ENCODE assay signal across 8 cellular contexts in the genomic region with DNA sequence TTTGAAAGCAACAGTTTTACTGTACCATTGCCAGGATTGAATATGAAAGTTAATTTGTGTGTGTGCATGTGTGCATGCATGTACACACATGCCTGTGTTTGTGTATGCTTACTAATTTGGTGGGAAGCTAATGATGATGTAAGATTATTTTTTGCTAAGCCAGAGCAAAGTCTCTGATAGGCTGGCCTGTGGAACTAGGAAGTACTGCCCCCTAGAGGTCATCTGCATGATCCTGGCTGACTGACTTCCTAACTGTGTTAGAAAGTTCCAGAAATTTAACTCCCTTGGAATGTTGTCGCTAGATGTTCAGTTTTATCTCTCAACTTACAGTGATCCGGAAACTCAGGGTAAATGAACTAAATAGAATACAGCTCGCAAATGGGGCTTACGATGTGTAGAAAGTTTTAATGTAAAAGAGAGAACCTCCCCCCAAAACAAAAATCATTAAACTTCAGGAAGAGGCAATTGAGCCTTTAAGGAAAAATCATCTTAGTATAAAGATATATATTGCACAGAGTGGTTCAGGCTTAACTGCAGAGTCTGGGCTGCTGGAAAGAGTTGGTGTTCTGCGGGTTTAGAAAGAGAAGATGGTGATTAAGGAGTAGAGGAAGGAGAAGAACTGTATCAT. TPM values are rescaled to one million over a fixed set of nuclear protein-coding genes. Genes with fewer than 3 reads are reported as not detected.
DNase-seq lines count a peak whose midpoint lies in the region; ATAC-seq, FAIRE-seq and TF ChIP-seq lines count a peak whose summit lies in the region.

No MANE protein-coding gene starts in this region.

- intact Hi-C loops in psoas muscle (cut with DNase I), result loop anchor here in 1 of 2 donors (10.0 kb wide), 2 partner anchors 148 to 178 kb away; no protein-coding TSS in a partner anchor

- no peaks in the 10 kb centered on the region for H3K27me3 ChIP-seq in psoas muscle (ENCODE audit: insufficient read depth in 3 of 3, low read length in 2 of 3)

- H3K4me3 ChIP-seq in foreskin fibroblast (ENCODE audit: low read depth in 1 of 2, low read length in 2 of 2) (no peak overlapping the region), psoas muscle (no peak overlapping the region)

- peak; percentile 40 for TF ChIP-seq CTCF in foreskin fibroblast (IDR thresholded peaks at IDR 0.05; ENCODE audit: low read depth, low read length)
- peak; percentile 52 for TF ChIP-seq CTCF in psoas muscle (IDR thresholded peaks at IDR 0.05)

- peak in 3 of 4 donors; percentile 35 to 72 (median 66) for ATAC-seq in psoas muscle

- H3K36me3 ChIP-seq in psoas muscle (ENCODE audit: insufficient read depth in 1 of 2, low read depth in 1 of 2), result no peaks in the 10 kb centered on the region

- H3K9me3 ChIP-seq in psoas muscle, result peaks cover 8% of the 10 kb centered on the region

- H3K4me1 ChIP-seq in psoas muscle, result no peaks in the 10 kb centered on the region

- peak; percentile 78 for FAIRE-seq in GM18507 (lab: Jason Lieb, UNC)

- DNase-seq in AG08396 (ENCODE audit: low spot score), result peak; percentile 21
- peak; percentile 3 for DNase-seq in GM18507 (ENCODE audit: extremely low spot score, insufficient read length, low read depth)
- DNase-seq in NCI-H1092 (lab: John Stamatoyannopoulos, UW), result peak; percentile 72
- peak; percentile 28 for DNase-seq in activated T-cell treated with anti-CD3 and anti-CD28 coated beads, Interleukin-2, amount 50 U/mL, for 1 hour
- peak in 1 of 2 donors; percentile 49 for DNase-seq in foreskin fibroblast
- no peak for DNase-seq in psoas muscle
- no peak for DNase-seq in T1000 (lab: John Stamatoyannopoulos, UW)
- no peak for DNase-seq in cortex of kidney (lab: John Stamatoyannopoulos, UW)

- no peak overlapping the region for H3K27ac ChIP-seq in psoas muscle

- 84 to 92% (median 87%) methylated on average over 5 of the region's 5 CpGs for WGBS in psoas muscle, 3 donors

RNA-seq across cellular contexts. Expression of gene SLC38A1, which starts 34.3 kb away (rescaled TPM):
- total RNA-seq in psoas muscle, result 10 to 100 TPM; 17.3 to 58.8 (median 31.3) TPM
- 100 to 1,000 TPM in 2 of 3 donors, 10 to 100 TPM in 1; 50.6 to 338 (median 136) TPM for polyA plus RNA-seq in psoas muscle

Comparison
In these comparisons a context has a peak if more than half of its experiments do, and no peak if none do; other contexts are left out.
1. DNase-seq: peak in AG08396 (single experiment), GM18507 (single experiment), NCI-H1092 (single experiment) and activated T-cell treated with anti-CD3 and anti-CD28 coated beads, Interleukin-2, amount 50 U/mL, for 1 hour (single experiment); none in psoas muscle (0 of 2), T1000 (single experiment) and cortex of kidney (single experiment).